Comparison of ENCODE assay signal across 2 cellular contexts in the genomic region with DNA sequence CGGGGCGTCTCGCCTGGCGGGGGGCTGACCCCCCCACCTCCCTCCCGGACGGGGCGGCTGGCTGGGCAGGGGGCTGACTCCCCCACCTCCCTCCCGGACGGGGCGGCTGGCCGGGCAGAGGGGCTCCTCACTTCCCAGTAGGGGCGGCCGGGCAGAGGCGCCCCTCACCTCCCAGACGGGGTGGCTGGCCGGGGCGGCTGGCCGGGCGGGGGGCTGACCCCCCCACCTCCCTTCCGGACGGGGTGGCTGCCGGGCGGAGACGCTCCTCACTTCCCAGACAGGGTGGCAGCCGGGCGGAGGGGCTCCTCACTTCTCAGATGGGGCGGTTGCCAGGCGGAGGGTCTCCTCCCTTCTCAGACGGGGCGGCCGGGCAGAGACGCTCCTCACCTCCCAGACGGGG. TPM values are rescaled to one million over a fixed set of nuclear protein-coding genes. Genes with fewer than 3 reads are reported as not detected.
"Had no signal": no experiment of that assay in that cellular context is flagged by ENCODE, and none has a peak within 500 bp of the region (broad histone marks: within the 10 kb centered on the region; RNA-seq: fewer than 3 reads in every experiment).

No MANE protein-coding gene starts in this region.

RNA-seq across cellular contexts. Expression of a gene that starts 8.8 kb away (rescaled TPM):
- total RNA-seq: G401, GM12878 had no signal
- polyA plus RNA-seq: GM12878 had no signal

RNA-seq across cellular contexts. Expression of a gene that starts 15.0 kb away (rescaled TPM):
- total RNA-seq: G401 had no signal

RNA-seq across cellular contexts. Expression of a gene that starts 24.5 kb away (rescaled TPM):
- total RNA-seq: G401, GM12878 had no signal
